In genomic region chr6:100664274-100665040, GRCh38 we compare ENCODE assay signal across 8 cellular contexts.
DNase-seq lines count a peak whose midpoint lies in the region; ATAC-seq and FAIRE-seq lines count a peak whose summit lies in the region.

No MANE protein-coding gene starts in this region.

- CTCF ChIA-PET in T-cell (lab: Charles Lee): interaction anchor here (0.6 to 2.0 kb wide), 15 partner anchors 9 to 1145 kb away, joined by 3 to 17 read pairs (median 3); no protein-coding TSS in a partner anchor

- H3K9me3 Mint-ChIP-seq in T-cell: no peaks in the 10 kb centered on the region
- H3K9me3 Mint-ChIP-seq in stimulated activated memory B cell treated with anti-CD40 and anti-IgM and Interleukin-4, amounts not matched to agents 10 μg/mL and 1 μg/mL and 100 μg/mL, for 72 hours: no peaks in the 10 kb centered on the region

- DNase-seq in DMS79 treated with DMSO at 0.1 percent for 48 hours (lab: John Stamatoyannopoulos, UW) (peak; percentile 21), DMS79 (lab: John Stamatoyannopoulos, UW) (no peak), T-cell (no peak), frontal cortex (ENCODE audit: low spot score in 2 of 2) (peak in 1 of 2 donors; percentile 3)
- DNase-seq in activated naive CD4-positive, alpha-beta T cell treated with Interleukin-2 at 50 U/mL for 16 hours: no peak

- peak; percentile 40 for ATAC-seq in GM21390 (IDR thresholded peaks at IDR 0.05; ENCODE audit: unreplicated experiment)
- ATAC-seq in HG03575 (IDR thresholded peaks at IDR 0.05; ENCODE audit: extremely low read depth, insufficient number of reproducible peaks, low FRiP score, unreplicated experiment): peak; percentile 14
- peak in 1 of 4 experiments; percentile 37 for ATAC-seq in T-cell (replicated peaks in 1 of 4)
- no peak for ATAC-seq in stimulated activated memory B cell treated with anti-CD40 and anti-IgM and Interleukin-4, amounts not matched to agents 10 μg/mL and 1 μg/mL and 100 μg/mL, for 72 hours

- no peak overlapping the region for H3K4me3 Mint-ChIP-seq in T-cell
- H3K4me3 Mint-ChIP-seq in stimulated activated memory B cell treated with anti-CD40 and anti-IgM and Interleukin-4, amounts not matched to agents 10 μg/mL and 1 μg/mL and 100 μg/mL, for 72 hours: no peak overlapping the region

- H3K27ac Mint-ChIP-seq in T-cell: peak overlapping the region; percentile 48 to 85
- H3K27ac Mint-ChIP-seq in stimulated activated memory B cell treated with anti-CD40 and anti-IgM and Interleukin-4, amounts not matched to agents 10 μg/mL and 1 μg/mL and 100 μg/mL, for 72 hours: peak overlapping the region; percentile 42

- H3K4me1 Mint-ChIP-seq in T-cell: peaks cover 5 to 11% (median 8%) of the 10 kb centered on the region in 3 donors
- peaks cover 12% of the 10 kb centered on the region for H3K4me1 Mint-ChIP-seq in stimulated activated memory B cell treated with anti-CD40 and anti-IgM and Interleukin-4, amounts not matched to agents 10 μg/mL and 1 μg/mL and 100 μg/mL, for 72 hours

- POLR2A ChIA-PET in T-cell (lab: Charles Lee): no interaction called here

- no peaks in the 10 kb centered on the region for H3K27me3 Mint-ChIP-seq in T-cell
- no peaks in the 10 kb centered on the region for H3K27me3 Mint-ChIP-seq in stimulated activated memory B cell treated with anti-CD40 and anti-IgM and Interleukin-4, amounts not matched to agents 10 μg/mL and 1 μg/mL and 100 μg/mL, for 72 hours

- peaks cover 21% of the 10 kb centered on the region for H3K36me3 Mint-ChIP-seq in T-cell
- H3K36me3 Mint-ChIP-seq in stimulated activated memory B cell treated with anti-CD40 and anti-IgM and Interleukin-4, amounts not matched to agents 10 μg/mL and 1 μg/mL and 100 μg/mL, for 72 hours: peaks cover 32% of the 10 kb centered on the region

- FAIRE-seq in frontal cortex (lab: Jason Lieb, UNC): peak; percentile 94
